ENCODE assay signal across 1 cellular context in genomic region chr2:202265467-202266277, GRCh38.
A peak's percentile ranks its signal among the peaks of the same experiment; 100 is the strongest.
TF ChIP-seq lines count a peak whose summit lies in the region.

TSS of gene NOP58 (plus strand) at chr2:202265763. CDS start at chr2:202265942, 179 bp downstream.

TF ChIP-seq in HepG2, 621 proteins besides CTCF, POLR2A, EP300 and RAD21 (continued from another document and continues in another):
- TF ChIP-seq, protein P1, sequence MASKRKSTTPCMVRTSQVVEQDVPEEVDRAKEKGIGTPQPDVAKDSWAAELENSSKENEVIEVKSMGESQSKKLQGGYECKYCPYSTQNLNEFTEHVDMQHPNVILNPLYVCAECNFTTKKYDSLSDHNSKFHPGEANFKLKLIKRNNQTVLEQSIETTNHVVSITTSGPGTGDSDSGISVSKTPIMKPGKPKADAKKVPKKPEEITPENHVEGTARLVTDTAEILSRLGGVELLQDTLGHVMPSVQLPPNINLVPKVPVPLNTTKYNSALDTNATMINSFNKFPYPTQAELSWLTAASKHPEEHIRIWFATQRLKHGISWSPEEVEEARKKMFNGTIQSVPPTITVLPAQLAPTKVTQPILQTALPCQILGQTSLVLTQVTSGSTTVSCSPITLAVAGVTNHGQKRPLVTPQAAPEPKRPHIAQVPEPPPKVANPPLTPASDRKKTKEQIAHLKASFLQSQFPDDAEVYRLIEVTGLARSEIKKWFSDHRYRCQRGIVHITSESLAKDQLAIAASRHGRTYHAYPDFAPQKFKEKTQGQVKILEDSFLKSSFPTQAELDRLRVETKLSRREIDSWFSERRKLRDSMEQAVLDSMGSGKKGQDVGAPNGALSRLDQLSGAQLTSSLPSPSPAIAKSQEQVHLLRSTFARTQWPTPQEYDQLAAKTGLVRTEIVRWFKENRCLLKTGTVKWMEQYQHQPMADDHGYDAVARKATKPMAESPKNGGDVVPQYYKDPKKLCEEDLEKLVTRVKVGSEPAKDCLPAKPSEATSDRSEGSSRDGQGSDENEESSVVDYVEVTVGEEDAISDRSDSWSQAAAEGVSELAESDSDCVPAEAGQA (IDR thresholded peaks at IDR 0.05; ENCODE audit: low read depth) = peak; percentile 98
- TF ChIP-seq, protein P1 (CRISPR knock-in tag; IDR thresholded peaks at IDR 0.05; ENCODE audit: borderline replicate concordance) = no peak
- TF ChIP-seq CSRNP2 (CRISPR knock-in tag; conservative IDR thresholded peaks at IDR 0.05; ENCODE audit: low read depth) (no peak), ZFAT (CRISPR knock-in tag; conservative IDR thresholded peaks at IDR 0.05) (0 out of 2 replicates have a peak, but pooled peaks have one; percentile 37), MXI1 (IDR thresholded peaks at IDR 0.05; ENCODE audit: borderline replicate concordance, low read depth, low read length) (peak; percentile 89), KDM3A (CRISPR knock-in tag; IDR thresholded peaks at IDR 0.05; ENCODE audit: low read depth) (peak; percentile 91; the same call in 1 of the 2 replicates), KLF9 (CRISPR knock-in tag; IDR thresholded peaks at IDR 0.05; ENCODE audit: low read depth) (0 out of 2 replicates have a peak, but pooled peaks have one; percentile 53), ZNF124 (CRISPR knock-in tag; IDR thresholded peaks at IDR 0.05) (peak; percentile 96), HHEX (CRISPR knock-in tag; IDR thresholded peaks at IDR 0.05) (no peak), STAT6 (CRISPR knock-in tag; IDR thresholded peaks at IDR 0.05; ENCODE audit: borderline replicate concordance) (peak; percentile 79), ZNF510 (CRISPR knock-in tag; IDR thresholded peaks at IDR 0.05; ENCODE audit: low read depth) (peak; percentile 75), KLF12 (CRISPR knock-in tag; IDR thresholded peaks at IDR 0.05; ENCODE audit: borderline replicate concordance) (peak; percentile 52; the same call in 1 of the 2 replicates), ZNF552 (CRISPR knock-in tag; IDR thresholded peaks at IDR 0.05; ENCODE audit: borderline replicate concordance) (no peak), ZBTB40 (IDR thresholded peaks at IDR 0.05) (peak; percentile 51), ZBTB40 (CRISPR knock-in tag; IDR thresholded peaks at IDR 0.05) (peak; percentile 62), KLF13 (CRISPR knock-in tag; IDR thresholded peaks at IDR 0.05) (peak; percentile 37; the same call in 1 of the 2 replicates), ZBTB8A (CRISPR knock-in tag; IDR thresholded peaks at IDR 0.05; ENCODE audit: borderline replicate concordance, low read depth) (no peak; the same call in 1 of the 2 replicates), MIER2 (CRISPR knock-in tag; IDR thresholded peaks at IDR 0.05) (peak; percentile 63), ATF7-NPFF (CRISPR knock-in tag; IDR thresholded peaks at IDR 0.05; ENCODE audit: low read depth) (peak; percentile 82), RFX1 (IDR thresholded peaks at IDR 0.05) (no peak; the same call in 1 of the 2 replicates), KDM5B (CRISPR knock-in tag; IDR thresholded peaks at IDR 0.05; ENCODE audit: borderline replicate concordance) (peak; percentile 91), ZNF780A (CRISPR knock-in tag; IDR thresholded peaks at IDR 0.05) (no peak; the same call in 1 of the 2 replicates), MTA3 (CRISPR knock-in tag; IDR thresholded peaks at IDR 0.05) (no peak), TGIF2 (CRISPR knock-in tag; IDR thresholded peaks at IDR 0.05) (peak; percentile 79; the same call in 1 of the 2 replicates), ZNF446 (CRISPR knock-in tag; IDR thresholded peaks at IDR 0.05) (peak; percentile 52; the same call in 1 of the 2 replicates), LCORL (IDR thresholded peaks at IDR 0.05) (0 out of 2 replicates have a peak, but pooled peaks have one; percentile 31), LCORL (CRISPR knock-in tag; IDR thresholded peaks at IDR 0.05) (peak; percentile 64; the same call in 1 of the 2 replicates)
- TF ChIP-seq, protein P2, sequence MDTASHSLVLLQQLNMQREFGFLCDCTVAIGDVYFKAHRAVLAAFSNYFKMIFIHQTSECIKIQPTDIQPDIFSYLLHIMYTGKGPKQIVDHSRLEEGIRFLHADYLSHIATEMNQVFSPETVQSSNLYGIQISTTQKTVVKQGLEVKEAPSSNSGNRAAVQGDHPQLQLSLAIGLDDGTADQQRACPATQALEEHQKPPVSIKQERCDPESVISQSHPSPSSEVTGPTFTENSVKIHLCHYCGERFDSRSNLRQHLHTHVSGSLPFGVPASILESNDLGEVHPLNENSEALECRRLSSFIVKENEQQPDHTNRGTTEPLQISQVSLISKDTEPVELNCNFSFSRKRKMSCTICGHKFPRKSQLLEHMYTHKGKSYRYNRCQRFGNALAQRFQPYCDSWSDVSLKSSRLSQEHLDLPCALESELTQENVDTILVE (CRISPR knock-in tag; IDR thresholded peaks at IDR 0.05) = no peak; the same call in 1 of the 2 replicates
- TF ChIP-seq, protein P3, sequence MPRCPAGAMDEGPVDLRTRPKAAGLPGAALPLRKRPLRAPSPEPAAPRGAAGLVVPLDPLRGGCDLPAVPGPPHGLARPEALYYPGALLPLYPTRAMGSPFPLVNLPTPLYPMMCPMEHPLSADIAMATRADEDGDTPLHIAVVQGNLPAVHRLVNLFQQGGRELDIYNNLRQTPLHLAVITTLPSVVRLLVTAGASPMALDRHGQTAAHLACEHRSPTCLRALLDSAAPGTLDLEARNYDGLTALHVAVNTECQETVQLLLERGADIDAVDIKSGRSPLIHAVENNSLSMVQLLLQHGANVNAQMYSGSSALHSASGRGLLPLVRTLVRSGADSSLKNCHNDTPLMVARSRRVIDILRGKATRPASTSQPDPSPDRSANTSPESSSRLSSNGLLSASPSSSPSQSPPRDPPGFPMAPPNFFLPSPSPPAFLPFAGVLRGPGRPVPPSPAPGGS (CRISPR knock-in tag; IDR thresholded peaks at IDR 0.05) = peak; percentile 71
- TF ChIP-seq, protein P4, sequence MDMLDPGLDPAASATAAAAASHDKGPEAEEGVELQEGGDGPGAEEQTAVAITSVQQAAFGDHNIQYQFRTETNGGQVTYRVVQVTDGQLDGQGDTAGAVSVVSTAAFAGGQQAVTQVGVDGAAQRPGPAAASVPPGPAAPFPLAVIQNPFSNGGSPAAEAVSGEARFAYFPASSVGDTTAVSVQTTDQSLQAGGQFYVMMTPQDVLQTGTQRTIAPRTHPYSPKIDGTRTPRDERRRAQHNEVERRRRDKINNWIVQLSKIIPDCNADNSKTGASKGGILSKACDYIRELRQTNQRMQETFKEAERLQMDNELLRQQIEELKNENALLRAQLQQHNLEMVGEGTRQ (IDR thresholded peaks at IDR 0.05; ENCODE audit: low read depth, low read length) = no peak
- TF ChIP-seq, protein P4 (CRISPR knock-in tag; IDR thresholded peaks at IDR 0.05; ENCODE audit: borderline replicate concordance) = peak; percentile 61; the same call in 1 of the 2 replicates
